16 cellular contexts compared by ENCODE assay signal in the genomic region with DNA sequence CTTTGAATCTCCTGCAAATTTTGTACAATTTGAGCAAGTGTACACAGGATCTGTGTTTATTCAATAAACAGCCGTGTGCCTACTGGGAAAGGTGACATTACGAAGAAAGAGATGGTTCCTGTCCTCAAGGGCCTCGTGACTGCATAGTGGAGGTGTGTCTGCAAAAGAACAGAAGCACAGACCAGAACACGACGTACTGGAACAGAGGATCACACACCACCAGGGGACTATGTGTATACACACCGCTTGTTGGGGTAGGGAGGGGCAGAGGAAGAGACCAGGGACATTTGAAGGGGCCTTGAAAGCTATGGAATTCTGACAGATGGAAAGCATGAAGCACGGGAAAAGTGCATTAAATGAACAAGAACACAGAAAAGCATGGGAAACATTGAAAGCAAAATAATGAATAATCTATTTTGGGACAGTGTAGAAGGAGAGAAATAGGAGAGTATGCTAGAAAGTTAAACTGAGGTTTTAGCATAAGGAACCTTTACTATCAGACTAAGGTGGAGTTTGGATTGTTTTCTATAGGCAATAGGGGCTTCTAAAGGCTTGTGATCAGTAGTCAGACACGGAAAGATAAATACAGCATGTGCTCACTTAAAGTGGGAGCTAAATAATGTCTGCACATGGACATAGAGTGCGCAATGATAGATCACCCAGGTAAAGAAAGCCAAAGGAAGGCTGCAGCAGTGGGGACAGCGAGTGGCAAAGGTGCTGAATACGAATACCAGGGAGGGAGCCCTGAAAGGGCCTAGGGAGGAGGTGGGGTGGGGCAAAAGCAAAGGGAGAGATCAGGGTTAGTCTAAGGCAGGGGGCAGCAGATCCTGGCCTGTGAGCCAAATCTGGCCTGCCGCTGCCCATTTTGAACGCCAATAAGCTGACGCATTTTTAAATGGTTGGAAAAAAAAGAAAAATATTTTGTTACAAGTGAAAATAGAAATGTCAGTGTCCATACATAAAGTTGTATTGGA. TPM values are rescaled to one million over a fixed set of nuclear protein-coding genes. Genes with fewer than 3 reads are reported as not detected.
A peak's percentile ranks its signal among the peaks of the same experiment; 100 is the strongest.
DNase-seq lines count a peak whose midpoint lies in the region; ATAC-seq and TF ChIP-seq lines count a peak whose summit lies in the region.
"Had no signal": no experiment of that assay in that cellular context is flagged by ENCODE, and none has a peak within 500 bp of the region (broad histone marks: within the 10 kb centered on the region; RNA-seq: fewer than 3 reads in every experiment).

No MANE protein-coding gene starts in this region.

- in situ Hi-C loops in brain microvascular endothelial cell (cut with HindIII; ENCODE audit: low pct_ligation_motif_present, low sequenced_read_pairs), result no loop called here

- H3K36me3 ChIP-seq in HEK293 (ENCODE audit: control insufficient read depth in 2 of 2, insufficient read depth in 1 of 2, low read length in 2 of 2) (no peaks in the 10 kb centered on the region), brain microvascular endothelial cell (replicated peaks) (no peaks in the 10 kb centered on the region), liver (ENCODE audit: control insufficient read depth in 4 of 4, insufficient read depth in 3 of 4, low read depth in 1 of 4, low read length in 3 of 4) (no peaks in the 10 kb centered on the region), spleen (peaks cover 0 to 3% (median 0%) of the 10 kb centered on the region in 6 donors), BE2C (no peaks in the 10 kb centered on the region)
- H3K36me3 ChIP-seq: esophagus muscularis mucosa, HAP-1 had no signal

- no peaks in the 10 kb centered on the region for H3K27me3 ChIP-seq in brain microvascular endothelial cell (replicated peaks)
- H3K27me3 ChIP-seq in liver (ENCODE audit: control insufficient read depth in 4 of 4, insufficient read depth in 4 of 4, low read length in 3 of 4), result no peaks in the 10 kb centered on the region
- H3K27me3 ChIP-seq in spleen (replicated peaks in 1 of 7), result no peaks in the 10 kb centered on the region
- H3K27me3 ChIP-seq in BE2C, result no peaks in the 10 kb centered on the region
- H3K27me3 ChIP-seq: esophagus muscularis mucosa had no signal

- H3K27ac ChIP-seq in HEK293 (ENCODE audit: extremely low read depth, low read depth, low read length) (no peak overlapping the region), brain microvascular endothelial cell (peak overlapping the region; percentile 5), liver (ENCODE audit: low read depth in 1 of 2, low read length in 2 of 2) (peak overlapping the region; percentile 32 to 74), spleen (peak overlapping the region in 5 of 8 donors; percentile 44 to 100 (median 80))
- H3K27ac ChIP-seq: esophagus muscularis mucosa had no signal

- peak in 1 of 3 donors; percentile 25 for TF ChIP-seq POLR2A in spleen (IDR thresholded peaks at IDR 0.05)

- peak in 1 of 2 donors; percentile 7 for TF ChIP-seq RAD21 in liver (IDR thresholded peaks at IDR 0.05)

- CTCF ChIA-PET in HEK293 (lab: Yijun Ruan, JAX), result interaction anchor here (0.6 kb wide), 1 partner anchor 18 kb away, joined by 4 read pairs; no protein-coding TSS in a partner anchor

- DNase-seq in brain microvascular endothelial cell (no peak), spleen (peak; percentile 38), BE2C (no peak), NCI-H2171 (lab: John Stamatoyannopoulos, UW) (no peak)
- DNase-seq: activated CD4-positive, alpha-beta memory T cell treated with anti-CD3 and anti-CD28 coated beads, Interleukin-2, amount 10 ng/mL, durations not matched to agents 7 days and 5 days; cortex of kidney; head of caudate nucleus; NCI-H1092 treated with DMSO at 0.1 percent for 48 hours; NCI-H345; stimulated activated naive CD4-positive, alpha-beta T cell had no signal

- intact Hi-C loops in spleen (cut with DNase I; ENCODE audit: low total_unique reads), result no loop called here

- POLR2A ChIA-PET in HEK293 (lab: Yijun Ruan, JAX), result interaction anchor here (1.0 kb wide), 1 partner anchor 10 kb away, joined by 4 read pairs; a partner anchor contains a TSS

- no peak for TF ChIP-seq CTCF in HEK293 (tag by site-specific recombination; IDR thresholded peaks at IDR 0.05)
- TF ChIP-seq CTCF in brain microvascular endothelial cell (IDR thresholded peaks at IDR 0.05; ENCODE audit: low read depth, low read length, missing control alignments), result peak; percentile 2
- TF ChIP-seq CTCF in liver (IDR thresholded peaks at IDR 0.05; ENCODE audit: low read depth, low read length, missing input control), result no peak
- no peak for TF ChIP-seq CTCF in spleen (IDR thresholded peaks at IDR 0.05 in 8 of 11, conservative IDR thresholded peaks at IDR 0.05 in 3 of 11)
- TF ChIP-seq CTCF in BE2C (IDR thresholded peaks at IDR 0.05; ENCODE audit: low read depth, low read length), result no peak

- 55% methylated on average over 14 of the region's 14 CpGs for WGBS in liver
- 58 to 75% (median 63%) methylated on average over 14 of the region's 14 CpGs for WGBS in spleen, 5 donors

- H3K9ac ChIP-seq in liver (ENCODE audit: low read depth in 1 of 2, low read length in 2 of 2), result no peak overlapping the region

- H3K4me1 ChIP-seq in HEK293 (ENCODE audit: control insufficient read depth, insufficient read depth, low read length) (0 out of 2 replicates have a peak, but pooled peaks cover 2% of the 10 kb centered on the region), liver (ENCODE audit: control insufficient read depth in 4 of 4, insufficient read depth in 4 of 4, low read length in 3 of 4) (peaks cover 15 to 56% (median 49%) of the 10 kb centered on the region in 4 donors), spleen (peaks cover 54 to 99% (median 96%) of the 10 kb centered on the region in 6 donors), BE2C (no peaks in the 10 kb centered on the region; the same call in 1 of the 2 replicates)
- H3K4me1 ChIP-seq: HAP-1 had no signal

- ATAC-seq in HG03342 (IDR thresholded peaks at IDR 0.05; ENCODE audit: unreplicated experiment) (no peak), HG03457 (IDR thresholded peaks at IDR 0.05; ENCODE audit: unreplicated experiment) (no peak)

- H3K9me3 ChIP-seq in HEK293 (ENCODE audit: control insufficient read depth, insufficient read depth, low read depth, low read length), result no peaks in the 10 kb centered on the region
- no peaks in the 10 kb centered on the region for H3K9me3 ChIP-seq in liver (ENCODE audit: control insufficient read depth in 4 of 4, low read length in 3 of 4)
- no peaks in the 10 kb centered on the region for H3K9me3 ChIP-seq in spleen
- H3K9me3 ChIP-seq in BE2C, result no peaks in the 10 kb centered on the region
- H3K9me3 ChIP-seq: esophagus muscularis mucosa, HAP-1 had no signal

- no peak overlapping the region for H3K4me3 ChIP-seq in HEK293 (ENCODE audit: low read depth, low read length)
- H3K4me3 ChIP-seq in brain microvascular endothelial cell (ENCODE audit: low read depth, low read length), result no peak overlapping the region
- H3K4me3 ChIP-seq in liver (ENCODE audit: low read depth in 1 of 3, low read length in 3 of 3), result no peak overlapping the region
- peak overlapping the region in 1 of 8 donors; percentile 18 for H3K4me3 ChIP-seq in spleen
- no peak overlapping the region for H3K4me3 ChIP-seq in BE2C (ENCODE audit: low read depth, low read length)
- H3K4me3 ChIP-seq: esophagus muscularis mucosa, HAP-1 had no signal

TF ChIP-seq in HEK293, 187 proteins besides CTCF, POLR2A, EP300 and RAD21 (continues in another document):
- TF ChIP-seq SETDB1 (IDR thresholded peaks at IDR 0.05; ENCODE audit: insufficient read length, low read length) (no peak), ZNF239 (tag by site-specific recombination; IDR thresholded peaks at IDR 0.05) (no peak)
- TF ChIP-seq, protein P1, sequence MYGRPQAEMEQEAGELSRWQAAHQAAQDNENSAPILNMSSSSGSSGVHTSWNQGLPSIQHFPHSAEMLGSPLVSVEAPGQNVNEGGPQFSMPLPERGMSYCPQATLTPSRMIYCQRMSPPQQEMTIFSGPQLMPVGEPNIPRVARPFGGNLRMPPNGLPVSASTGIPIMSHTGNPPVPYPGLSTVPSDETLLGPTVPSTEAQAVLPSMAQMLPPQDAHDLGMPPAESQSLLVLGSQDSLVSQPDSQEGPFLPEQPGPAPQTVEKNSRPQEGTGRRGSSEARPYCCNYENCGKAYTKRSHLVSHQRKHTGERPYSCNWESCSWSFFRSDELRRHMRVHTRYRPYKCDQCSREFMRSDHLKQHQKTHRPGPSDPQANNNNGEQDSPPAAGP (tag by site-specific recombination; IDR thresholded peaks at IDR 0.05), result no peak

TF ChIP-seq in liver, 16 proteins besides CTCF, POLR2A, EP300 and RAD21:
- peak; percentile 9 to 37 for TF ChIP-seq RXRA (IDR thresholded peaks at IDR 0.05)
- peak in 1 of 2 donors; percentile 16 for TF ChIP-seq HNF4A (conservative IDR thresholded peaks at IDR 0.05)
- no peak for TF ChIP-seq FOXA1 (IDR thresholded peaks at IDR 0.05)
- TF ChIP-seq, protein P2, sequence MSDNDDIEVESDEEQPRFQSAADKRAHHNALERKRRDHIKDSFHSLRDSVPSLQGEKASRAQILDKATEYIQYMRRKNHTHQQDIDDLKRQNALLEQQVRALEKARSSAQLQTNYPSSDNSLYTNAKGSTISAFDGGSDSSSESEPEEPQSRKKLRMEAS (IDR thresholded peaks at IDR 0.05), result peak; percentile 22
- TF ChIP-seq, protein P3, sequence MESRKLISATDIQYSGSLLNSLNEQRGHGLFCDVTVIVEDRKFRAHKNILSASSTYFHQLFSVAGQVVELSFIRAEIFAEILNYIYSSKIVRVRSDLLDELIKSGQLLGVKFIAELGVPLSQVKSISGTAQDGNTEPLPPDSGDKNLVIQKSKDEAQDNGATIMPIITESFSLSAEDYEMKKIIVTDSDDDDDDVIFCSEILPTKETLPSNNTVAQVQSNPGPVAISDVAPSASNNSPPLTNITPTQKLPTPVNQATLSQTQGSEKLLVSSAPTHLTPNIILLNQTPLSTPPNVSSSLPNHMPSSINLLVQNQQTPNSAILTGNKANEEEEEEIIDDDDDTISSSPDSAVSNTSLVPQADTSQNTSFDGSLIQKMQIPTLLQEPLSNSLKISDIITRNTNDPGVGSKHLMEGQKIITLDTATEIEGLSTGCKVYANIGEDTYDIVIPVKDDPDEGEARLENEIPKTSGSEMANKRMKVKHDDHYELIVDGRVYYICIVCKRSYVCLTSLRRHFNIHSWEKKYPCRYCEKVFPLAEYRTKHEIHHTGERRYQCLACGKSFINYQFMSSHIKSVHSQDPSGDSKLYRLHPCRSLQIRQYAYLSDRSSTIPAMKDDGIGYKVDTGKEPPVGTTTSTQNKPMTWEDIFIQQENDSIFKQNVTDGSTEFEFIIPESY (IDR thresholded peaks at IDR 0.05), result peak; percentile 16

RNA-seq across cellular contexts. Expression of a gene that starts 11.0 kb away (rescaled TPM):
- total RNA-seq in liver, result 10 to 100 TPM; 43.3 to 68.6 TPM
- polyA plus RNA-seq in liver, result 10 to 100 TPM; 24.1 to 25.6 TPM
- 100 to 1,000 TPM; 199 to 270 (median 212) TPM for total RNA-seq in spleen
- polyA plus RNA-seq in spleen, result 10 to 100 TPM; 46.6 to 66.0 (median 47.5) TPM
- 14.0 TPM for polyA plus RNA-seq in BE2C (2012; ENCODE audit: insufficient read depth, insufficient read length, low read depth)
